1 cellular context compared by ENCODE assay signal in the genomic region with DNA sequence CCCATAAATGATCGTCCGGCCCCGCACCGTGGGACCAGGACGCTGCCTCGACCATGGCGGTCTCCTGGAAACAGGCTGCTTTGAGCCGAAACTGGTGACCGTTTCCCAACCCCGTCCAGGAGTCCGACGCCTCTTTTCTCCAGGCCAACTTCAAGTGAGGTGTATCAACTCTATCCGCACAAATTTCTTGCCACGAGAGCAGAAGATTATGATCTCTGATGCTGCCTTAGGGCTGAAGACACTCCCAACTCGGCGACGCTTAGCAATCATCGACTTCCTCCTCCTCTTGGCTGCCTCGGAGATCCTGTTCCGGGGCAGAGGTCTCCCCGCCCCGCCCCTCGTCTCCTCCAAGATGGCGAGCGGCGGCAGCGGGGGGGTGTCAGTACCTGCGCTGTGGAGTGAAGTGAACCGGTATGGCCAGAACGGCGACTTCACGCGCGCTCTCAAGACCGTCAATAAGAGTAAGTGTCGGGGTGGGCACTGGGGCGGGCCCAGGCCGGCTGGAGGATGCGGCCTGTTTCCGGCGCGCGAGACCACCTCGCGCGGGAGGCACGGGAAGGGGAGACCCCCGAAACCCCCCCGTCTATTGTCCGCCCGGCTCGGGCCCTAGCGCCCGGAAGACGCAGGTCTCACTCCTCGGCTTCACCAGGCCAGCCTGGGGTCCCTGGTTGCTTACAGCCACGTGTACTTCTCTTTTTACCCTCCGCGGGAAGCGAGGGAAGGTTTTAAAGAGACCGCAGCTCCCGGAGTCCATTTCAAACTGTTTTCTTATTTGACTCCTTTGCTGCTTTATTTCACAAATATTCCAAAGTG.
TF ChIP-seq lines count a peak whose summit lies in the region.

A gene with protein sequence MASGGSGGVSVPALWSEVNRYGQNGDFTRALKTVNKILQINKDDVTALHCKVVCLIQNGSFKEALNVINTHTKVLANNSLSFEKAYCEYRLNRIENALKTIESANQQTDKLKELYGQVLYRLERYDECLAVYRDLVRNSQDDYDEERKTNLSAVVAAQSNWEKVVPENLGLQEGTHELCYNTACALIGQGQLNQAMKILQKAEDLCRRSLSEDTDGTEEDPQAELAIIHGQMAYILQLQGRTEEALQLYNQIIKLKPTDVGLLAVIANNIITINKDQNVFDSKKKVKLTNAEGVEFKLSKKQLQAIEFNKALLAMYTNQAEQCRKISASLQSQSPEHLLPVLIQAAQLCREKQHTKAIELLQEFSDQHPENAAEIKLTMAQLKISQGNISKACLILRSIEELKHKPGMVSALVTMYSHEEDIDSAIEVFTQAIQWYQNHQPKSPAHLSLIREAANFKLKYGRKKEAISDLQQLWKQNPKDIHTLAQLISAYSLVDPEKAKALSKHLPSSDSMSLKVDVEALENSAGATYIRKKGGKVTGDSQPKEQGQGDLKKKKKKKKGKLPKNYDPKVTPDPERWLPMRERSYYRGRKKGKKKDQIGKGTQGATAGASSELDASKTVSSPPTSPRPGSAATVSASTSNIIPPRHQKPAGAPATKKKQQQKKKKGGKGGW (plus strand): TSS at position 334 of the 813 bp plus-strand sequence. CDS start 19 bp downstream, at position 353.

TF ChIP-seq in WTC11, 78 proteins besides CTCF, POLR2A, EP300 and RAD21 (continued from another document):
- TF ChIP-seq, protein P1, sequence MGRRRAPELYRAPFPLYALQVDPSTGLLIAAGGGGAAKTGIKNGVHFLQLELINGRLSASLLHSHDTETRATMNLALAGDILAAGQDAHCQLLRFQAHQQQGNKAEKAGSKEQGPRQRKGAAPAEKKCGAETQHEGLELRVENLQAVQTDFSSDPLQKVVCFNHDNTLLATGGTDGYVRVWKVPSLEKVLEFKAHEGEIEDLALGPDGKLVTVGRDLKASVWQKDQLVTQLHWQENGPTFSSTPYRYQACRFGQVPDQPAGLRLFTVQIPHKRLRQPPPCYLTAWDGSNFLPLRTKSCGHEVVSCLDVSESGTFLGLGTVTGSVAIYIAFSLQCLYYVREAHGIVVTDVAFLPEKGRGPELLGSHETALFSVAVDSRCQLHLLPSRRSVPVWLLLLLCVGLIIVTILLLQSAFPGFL (CRISPR knock-in tag; IDR thresholded peaks at IDR 0.05; ENCODE audit: borderline replicate concordance): no peak
- TF ChIP-seq GTF2I (CRISPR knock-in tag; conservative IDR thresholded peaks at IDR 0.05) (no peak), SP1 (CRISPR knock-in tag; conservative IDR thresholded peaks at IDR 0.05) (peak; percentile 84), NFE2L1 (CRISPR knock-in tag; IDR thresholded peaks at IDR 0.05) (no peak), TCF7 (CRISPR knock-in tag; IDR thresholded peaks at IDR 0.05; ENCODE audit: low read depth) (no peak), NFATC4 (CRISPR knock-in tag; IDR thresholded peaks at IDR 0.05) (no peak), ETV6 (CRISPR knock-in tag; IDR thresholded peaks at IDR 0.05) (no peak), ZNF423 (CRISPR knock-in tag; IDR thresholded peaks at IDR 0.05) (no peak), CREB1 (CRISPR knock-in tag; IDR thresholded peaks at IDR 0.05) (no peak), NR1H2 (CRISPR knock-in tag; IDR thresholded peaks at IDR 0.05) (no peak), ZNF317 (CRISPR knock-in tag; IDR thresholded peaks at IDR 0.05; ENCODE audit: borderline replicate concordance, low read depth) (no peak), FOXJ3 (CRISPR knock-in tag; IDR thresholded peaks at IDR 0.05; ENCODE audit: borderline replicate concordance) (no peak), TEAD1 (CRISPR knock-in tag; IDR thresholded peaks at IDR 0.05) (peak; percentile 38; the same call in 1 of the 2 replicates), NFYB (CRISPR knock-in tag; conservative IDR thresholded peaks at IDR 0.05; ENCODE audit: low read depth) (0 out of 2 replicates have a peak, but pooled peaks have one; percentile 13), GRHL2 (CRISPR knock-in tag; IDR thresholded peaks at IDR 0.05; ENCODE audit: insufficient replicate concordance, severe bottlenecking) (no peak), MYBL2 (CRISPR knock-in tag; IDR thresholded peaks at IDR 0.05) (no peak)
- TF ChIP-seq, protein P2, sequence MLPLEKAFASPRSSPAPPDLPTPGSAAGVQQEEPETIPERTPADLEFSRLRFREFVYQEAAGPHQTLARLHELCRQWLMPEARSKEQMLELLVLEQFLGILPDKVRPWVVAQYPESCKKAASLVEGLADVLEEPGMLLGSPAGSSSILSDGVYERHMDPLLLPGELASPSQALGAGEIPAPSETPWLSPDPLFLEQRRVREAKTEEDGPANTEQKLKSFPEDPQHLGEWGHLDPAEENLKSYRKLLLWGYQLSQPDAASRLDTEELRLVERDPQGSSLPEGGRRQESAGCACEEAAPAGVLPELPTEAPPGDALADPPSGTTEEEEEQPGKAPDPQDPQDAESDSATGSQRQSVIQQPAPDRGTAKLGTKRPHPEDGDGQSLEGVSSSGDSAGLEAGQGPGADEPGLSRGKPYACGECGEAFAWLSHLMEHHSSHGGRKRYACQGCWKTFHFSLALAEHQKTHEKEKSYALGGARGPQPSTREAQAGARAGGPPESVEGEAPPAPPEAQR (CRISPR knock-in tag; IDR thresholded peaks at IDR 0.05): no peak
- TF ChIP-seq, protein P3, sequence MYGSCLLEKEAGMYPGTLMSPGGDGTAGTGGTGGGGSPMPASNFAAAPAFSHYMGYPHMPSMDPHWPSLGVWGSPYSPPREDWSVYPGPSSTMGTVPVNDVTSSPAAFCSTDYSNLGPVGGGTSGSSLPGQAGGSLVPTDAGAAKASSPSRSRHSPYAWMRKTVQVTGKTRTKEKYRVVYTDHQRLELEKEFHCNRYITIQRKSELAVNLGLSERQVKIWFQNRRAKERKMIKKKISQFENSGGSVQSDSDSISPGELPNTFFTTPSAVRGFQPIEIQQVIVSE (CRISPR knock-in tag; IDR thresholded peaks at IDR 0.05; ENCODE audit: borderline replicate concordance): no peak
- TF ChIP-seq, protein P4, sequence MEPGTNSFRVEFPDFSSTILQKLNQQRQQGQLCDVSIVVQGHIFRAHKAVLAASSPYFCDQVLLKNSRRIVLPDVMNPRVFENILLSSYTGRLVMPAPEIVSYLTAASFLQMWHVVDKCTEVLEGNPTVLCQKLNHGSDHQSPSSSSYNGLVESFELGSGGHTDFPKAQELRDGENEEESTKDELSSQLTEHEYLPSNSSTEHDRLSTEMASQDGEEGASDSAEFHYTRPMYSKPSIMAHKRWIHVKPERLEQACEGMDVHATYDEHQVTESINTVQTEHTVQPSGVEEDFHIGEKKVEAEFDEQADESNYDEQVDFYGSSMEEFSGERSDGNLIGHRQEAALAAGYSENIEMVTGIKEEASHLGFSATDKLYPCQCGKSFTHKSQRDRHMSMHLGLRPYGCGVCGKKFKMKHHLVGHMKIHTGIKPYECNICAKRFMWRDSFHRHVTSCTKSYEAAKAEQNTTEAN (CRISPR knock-in tag; IDR thresholded peaks at IDR 0.05): peak; percentile 18; the same call in 1 of the 2 replicates
- TF ChIP-seq, protein P5, sequence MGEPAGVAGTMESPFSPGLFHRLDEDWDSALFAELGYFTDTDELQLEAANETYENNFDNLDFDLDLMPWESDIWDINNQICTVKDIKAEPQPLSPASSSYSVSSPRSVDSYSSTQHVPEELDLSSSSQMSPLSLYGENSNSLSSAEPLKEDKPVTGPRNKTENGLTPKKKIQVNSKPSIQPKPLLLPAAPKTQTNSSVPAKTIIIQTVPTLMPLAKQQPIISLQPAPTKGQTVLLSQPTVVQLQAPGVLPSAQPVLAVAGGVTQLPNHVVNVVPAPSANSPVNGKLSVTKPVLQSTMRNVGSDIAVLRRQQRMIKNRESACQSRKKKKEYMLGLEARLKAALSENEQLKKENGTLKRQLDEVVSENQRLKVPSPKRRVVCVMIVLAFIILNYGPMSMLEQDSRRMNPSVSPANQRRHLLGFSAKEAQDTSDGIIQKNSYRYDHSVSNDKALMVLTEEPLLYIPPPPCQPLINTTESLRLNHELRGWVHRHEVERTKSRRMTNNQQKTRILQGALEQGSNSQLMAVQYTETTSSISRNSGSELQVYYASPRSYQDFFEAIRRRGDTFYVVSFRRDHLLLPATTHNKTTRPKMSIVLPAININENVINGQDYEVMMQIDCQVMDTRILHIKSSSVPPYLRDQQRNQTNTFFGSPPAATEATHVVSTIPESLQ (CRISPR knock-in tag; IDR thresholded peaks at IDR 0.05): no peak
- TF ChIP-seq, protein P6, sequence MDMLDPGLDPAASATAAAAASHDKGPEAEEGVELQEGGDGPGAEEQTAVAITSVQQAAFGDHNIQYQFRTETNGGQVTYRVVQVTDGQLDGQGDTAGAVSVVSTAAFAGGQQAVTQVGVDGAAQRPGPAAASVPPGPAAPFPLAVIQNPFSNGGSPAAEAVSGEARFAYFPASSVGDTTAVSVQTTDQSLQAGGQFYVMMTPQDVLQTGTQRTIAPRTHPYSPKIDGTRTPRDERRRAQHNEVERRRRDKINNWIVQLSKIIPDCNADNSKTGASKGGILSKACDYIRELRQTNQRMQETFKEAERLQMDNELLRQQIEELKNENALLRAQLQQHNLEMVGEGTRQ (CRISPR knock-in tag; IDR thresholded peaks at IDR 0.05): no peak
- TF ChIP-seq, protein P7, sequence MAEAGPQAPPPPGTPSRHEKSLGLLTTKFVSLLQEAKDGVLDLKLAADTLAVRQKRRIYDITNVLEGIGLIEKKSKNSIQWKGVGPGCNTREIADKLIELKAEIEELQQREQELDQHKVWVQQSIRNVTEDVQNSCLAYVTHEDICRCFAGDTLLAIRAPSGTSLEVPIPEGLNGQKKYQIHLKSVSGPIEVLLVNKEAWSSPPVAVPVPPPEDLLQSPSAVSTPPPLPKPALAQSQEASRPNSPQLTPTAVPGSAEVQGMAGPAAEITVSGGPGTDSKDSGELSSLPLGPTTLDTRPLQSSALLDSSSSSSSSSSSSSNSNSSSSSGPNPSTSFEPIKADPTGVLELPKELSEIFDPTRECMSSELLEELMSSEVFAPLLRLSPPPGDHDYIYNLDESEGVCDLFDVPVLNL (CRISPR knock-in tag; IDR thresholded peaks at IDR 0.05; ENCODE audit: borderline replicate concordance, low read depth): no peak
TF ChIP-seq in WTC11: peak in this region for 8.
